ENCODE assay signal across 8 cellular contexts in genomic region chr19:17855333-17856152, GRCh38. TPM values are rescaled to one million over a fixed set of nuclear protein-coding genes. Genes with fewer than 3 reads are reported as not detected.
A peak's percentile ranks its signal among the peaks of the same experiment; 100 is the strongest.
DNase-seq lines count a peak whose midpoint lies in the region; ATAC-seq, FAIRE-seq and TF ChIP-seq lines count a peak whose summit lies in the region.

No MANE protein-coding gene starts in this region.

- no peak for FAIRE-seq in pancreas (lab: Jason Lieb, UNC)

- peaks cover 7% of the 10 kb centered on the region for H4K20me1 ChIP-seq in Loucy (ENCODE audit: insufficient read depth, low read length, poor library complexity, severe bottlenecking)

- peaks cover 10% of the 10 kb centered on the region for H3K36me3 Mint-ChIP-seq in type B pancreatic cell

- no peaks in the 10 kb centered on the region for H3K9me3 Mint-ChIP-seq in type B pancreatic cell

- no peak for TF ChIP-seq EP300 in gastroesophageal sphincter (IDR thresholded peaks at IDR 0.05)

- H3K4me2 ChIP-seq in Loucy (ENCODE audit: low read depth, low read length, poor library complexity, severe bottlenecking), result peak overlapping the region; percentile 44

- H3K27me3 Mint-ChIP-seq in type B pancreatic cell, result peaks cover 6% of the 10 kb centered on the region

- H3K27ac Mint-ChIP-seq in type B pancreatic cell, result peak overlapping the region; percentile 55

- DNase-seq in Daoy (ENCODE audit: low read depth) (peak; percentile 86), SJCRH30 (peak; percentile 74 to 90), activated gamma-delta T cell (lab: John Stamatoyannopoulos, UW) (peak; percentile 72), pancreas (peak; percentile 73 to 99 (median 91)), type B pancreatic cell (ENCODE audit: extremely low spot score, unreplicated experiment) (peak; percentile 89)

- H3K9me2 ChIP-seq in Loucy (replicated peaks; ENCODE audit: low read depth, low read length), result no peaks in the 10 kb centered on the region

- intact Hi-C loops in pancreas (cut with DNase I), result loop anchor here in 2 of 3 donors (5.0 to 10.0 kb wide), 2 partner anchors 77 to 151 kb away; partner anchors contain the start of gene CCDC124 (in 1 of the 2)

- no peak overlapping the region for H3K9ac ChIP-seq in Loucy (ENCODE audit: low read depth, low read length, poor library complexity, severe bottlenecking)

- peak overlapping the region; percentile 78; the same call in 1 of the 2 replicates for H2AFZ ChIP-seq in Loucy (ENCODE audit: low read length)

- H3K9me3 ChIP-seq in Loucy (ENCODE audit: insufficient read depth, low read depth, low read length), result no peaks in the 10 kb centered on the region
- no peaks in the 10 kb centered on the region for H3K9me3 ChIP-seq in SJCRH30 (replicated peaks)
- no peaks in the 10 kb centered on the region for H3K9me3 ChIP-seq in gastroesophageal sphincter
- H3K9me3 ChIP-seq in pancreas, result no peaks in the 10 kb centered on the region

- TF ChIP-seq CTCF in Loucy (conservative IDR thresholded peaks at IDR 0.05; ENCODE audit: low read length) (peak; percentile 91), gastroesophageal sphincter (IDR thresholded peaks at IDR 0.05) (peak in 3 of 4 experiments; percentile 91 to 98 (median 94)), pancreas (IDR thresholded peaks at IDR 0.05) (peak; percentile 91 to 97 (median 96)), type B pancreatic cell (conservative IDR thresholded peaks at IDR 0.05) (peak; percentile 97)

- H3K4me3 Mint-ChIP-seq in type B pancreatic cell, result peak overlapping the region; percentile 25

- peak; percentile 40 for ATAC-seq in gastroesophageal sphincter
- ATAC-seq in pancreas, result peak; percentile 42 to 63 (median 57)
- no peak for ATAC-seq in HG03280 (IDR thresholded peaks at IDR 0.05; ENCODE audit: unreplicated experiment)

- peaks cover 5% of the 10 kb centered on the region; the same call in 1 of the 2 replicates for H3K36me3 ChIP-seq in Loucy (ENCODE audit: insufficient read depth, low read length)
- peaks cover 5% of the 10 kb centered on the region for H3K36me3 ChIP-seq in SJCRH30
- no peaks in the 10 kb centered on the region for H3K36me3 ChIP-seq in gastroesophageal sphincter
- H3K36me3 ChIP-seq in pancreas, result no peaks in the 10 kb centered on the region

- no peaks in the 10 kb centered on the region for H3F3A ChIP-seq in Loucy (ENCODE audit: low read depth)

- H3K4me1 Mint-ChIP-seq in type B pancreatic cell (ENCODE audit: unreplicated experiment), result peaks cover 15% of the 10 kb centered on the region

- H3K27me3 ChIP-seq in Loucy (ENCODE audit: insufficient read depth, low read length, poor library complexity, severe bottlenecking), result peaks cover 6% of the 10 kb centered on the region
- no peaks in the 10 kb centered on the region; the same call in 1 of the 2 replicates for H3K27me3 ChIP-seq in SJCRH30
- H3K27me3 ChIP-seq in gastroesophageal sphincter, result no peaks in the 10 kb centered on the region
- no peaks in the 10 kb centered on the region for H3K27me3 ChIP-seq in pancreas

- WGBS in gastroesophageal sphincter (ENCODE audit: low coverage in 1 of 2), 2 donors, result 26 to 32% methylated on average over 6 to 8 of the region's 28 CpGs
- WGBS in pancreas, 2 donors, result 9 to 11% methylated on average over 28 of the region's 28 CpGs

- H3K4me1 ChIP-seq in Loucy (ENCODE audit: insufficient read depth, low read length, poor library complexity, severe bottlenecking) (peaks cover 8% of the 10 kb centered on the region), SJCRH30 (no peaks in the 10 kb centered on the region), gastroesophageal sphincter (peaks cover 0 to 9% (median 2%) of the 10 kb centered on the region in 3 donors), pancreas (no peaks in the 10 kb centered on the region)

- peaks cover 9% of the 10 kb centered on the region for H3K79me2 ChIP-seq in Loucy (ENCODE audit: insufficient read depth, low read length)

- no peak overlapping the region for H3K27ac ChIP-seq in SJCRH30
- H3K27ac ChIP-seq in gastroesophageal sphincter, result no peak overlapping the region
- no peak overlapping the region for H3K27ac ChIP-seq in pancreas

- no peak for TF ChIP-seq POLR2A in gastroesophageal sphincter (IDR thresholded peaks at IDR 0.05)

- H3K4me3 ChIP-seq in Loucy (ENCODE audit: low read length, poor library complexity, severe bottlenecking) (no peak overlapping the region), SJCRH30 (no peak overlapping the region), gastroesophageal sphincter (no peak overlapping the region), pancreas (no peak overlapping the region)

RNA-seq across cellular contexts. Expression of gene RPL18A, which starts 4.2 kb away (rescaled TPM):
- total RNA-seq in Daoy (2014; rRNA removed; shearing (Covaris generic)), result 1,269 and 1,595 TPM in 2 replicates
- 2,642 and 3,011 TPM in 2 replicates for total RNA-seq in SJCRH30 (2014; rRNA removed; shearing (Covaris generic))
- total RNA-seq in gastroesophageal sphincter (1,000 to 10,000 TPM in 3 of 4 donors, 100 to 1,000 TPM in 1; 799 to 1,594 (median 1,135) TPM), pancreas (1,000 to 10,000 TPM; 1,116 to 2,379 (median 1,559) TPM), type B pancreatic cell (ENCODE audit: low replicate concordance) (2,506 and 2,537 TPM in 2 replicates)
- polyA plus RNA-seq in pancreas, result 1,000 to 10,000 TPM; 1,339 to 1,436 TPM

RNA-seq across cellular contexts. Expression of gene JAK3, which starts 7.8 kb away (rescaled TPM):
- total RNA-seq in Daoy (2014; rRNA removed; shearing (Covaris generic)), result 0.06 and 0.09 TPM in 2 replicates
- 0.03 and 0.04 TPM in 2 replicates for total RNA-seq in SJCRH30 (2014; rRNA removed; shearing (Covaris generic))
- total RNA-seq in gastroesophageal sphincter (1 to 10 TPM; 1.2 to 5.9 (median 2.3) TPM), pancreas (1 to 10 TPM; 1.1 to 6.6 (median 1.7) TPM), type B pancreatic cell (ENCODE audit: low replicate concordance) (1.4 and 4.3 TPM in 2 replicates)
- 1 to 10 TPM; 2.9 to 4.3 TPM for polyA plus RNA-seq in pancreas

RNA-seq across cellular contexts. Expression of gene SLC5A5, which starts 16.2 kb away (rescaled TPM):
- not detected in 2 replicates for total RNA-seq in Daoy (2014; rRNA removed; shearing (Covaris generic))
- total RNA-seq in SJCRH30 (2014; rRNA removed; shearing (Covaris generic)), result not detected in 2 replicates
- under 1 TPM in 1 of 4 donors, not detected in 3; 0.16 TPM for total RNA-seq in gastroesophageal sphincter
- total RNA-seq in pancreas, result under 1 TPM in 1 of 6 donors, not detected in 5; 0.16 TPM
- under 1 TPM in 1 of 2 donors, not detected in 1; 0.02 TPM for polyA plus RNA-seq in pancreas
- 0.75 and 2.3 TPM in 2 replicates for total RNA-seq in type B pancreatic cell (ENCODE audit: low replicate concordance)

RNA-seq across cellular contexts. Expression of gene INSL3, which starts 34.2 kb away (rescaled TPM):
- total RNA-seq in Daoy (2014; rRNA removed; shearing (Covaris generic)), result not detected in 2 replicates
- total RNA-seq in SJCRH30 (2014; rRNA removed; shearing (Covaris generic)), result not detected in 2 replicates
- total RNA-seq in gastroesophageal sphincter, result not detected
- total RNA-seq in pancreas, result not detected
- not detected for polyA plus RNA-seq in pancreas
- total RNA-seq in type B pancreatic cell (ENCODE audit: low replicate concordance), result not detected in 2 replicates
